3 cellular contexts compared by ENCODE assay signal in the genomic region with DNA sequence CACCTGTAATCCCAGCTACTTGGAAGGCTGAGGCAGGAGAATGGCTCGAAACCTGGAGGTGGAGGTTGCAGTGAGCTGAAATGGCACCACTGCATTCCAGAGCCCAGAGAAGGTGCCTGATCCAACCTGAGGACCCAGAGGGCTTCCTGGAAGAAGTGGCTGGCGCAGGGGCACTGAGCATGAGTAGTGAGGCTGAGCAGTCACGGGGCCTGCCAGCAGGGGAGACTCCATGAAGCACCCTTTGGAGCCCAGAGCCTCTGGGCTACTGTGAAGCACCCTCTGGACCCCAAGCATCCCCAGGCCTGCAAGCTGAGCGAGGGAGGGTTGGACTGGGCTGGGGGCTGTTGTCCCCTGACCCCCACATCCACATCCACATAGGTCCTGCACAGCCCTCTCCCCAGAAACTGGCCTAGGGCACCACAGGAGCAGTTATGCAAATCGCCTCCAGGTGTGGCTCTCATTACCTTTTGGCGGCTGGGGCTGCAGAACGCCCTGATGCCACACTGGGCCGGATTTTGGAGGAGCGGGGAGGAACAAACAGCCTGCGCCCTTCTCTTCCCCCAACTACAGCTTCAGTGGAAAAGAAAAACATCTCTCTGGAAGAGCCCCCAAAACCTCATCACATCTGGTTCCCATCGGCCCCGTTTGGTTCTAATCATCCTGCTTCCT.
TF ChIP-seq lines count a peak whose summit lies in the region.

No MANE protein-coding gene starts in this region.

TF ChIP-seq in GM23338, 12 proteins besides CTCF, POLR2A, EP300 and RAD21:
- TF ChIP-seq JUNB (IDR thresholded peaks at IDR 0.05; ENCODE audit: unreplicated experiment) (no peak), EZH2phosphoT487 (IDR thresholded peaks at IDR 0.05; ENCODE audit: unreplicated experiment) (no peak), NANOG (IDR thresholded peaks at IDR 0.05; ENCODE audit: borderline replicate concordance) (no peak), ZNF331 (CRISPR knock-in tag; IDR thresholded peaks at IDR 0.05; ENCODE audit: low read depth) (no peak), POLR2AphosphoS5 (IDR thresholded peaks at IDR 0.05; ENCODE audit: low read depth) (no peak)
- TF ChIP-seq, protein P1, sequence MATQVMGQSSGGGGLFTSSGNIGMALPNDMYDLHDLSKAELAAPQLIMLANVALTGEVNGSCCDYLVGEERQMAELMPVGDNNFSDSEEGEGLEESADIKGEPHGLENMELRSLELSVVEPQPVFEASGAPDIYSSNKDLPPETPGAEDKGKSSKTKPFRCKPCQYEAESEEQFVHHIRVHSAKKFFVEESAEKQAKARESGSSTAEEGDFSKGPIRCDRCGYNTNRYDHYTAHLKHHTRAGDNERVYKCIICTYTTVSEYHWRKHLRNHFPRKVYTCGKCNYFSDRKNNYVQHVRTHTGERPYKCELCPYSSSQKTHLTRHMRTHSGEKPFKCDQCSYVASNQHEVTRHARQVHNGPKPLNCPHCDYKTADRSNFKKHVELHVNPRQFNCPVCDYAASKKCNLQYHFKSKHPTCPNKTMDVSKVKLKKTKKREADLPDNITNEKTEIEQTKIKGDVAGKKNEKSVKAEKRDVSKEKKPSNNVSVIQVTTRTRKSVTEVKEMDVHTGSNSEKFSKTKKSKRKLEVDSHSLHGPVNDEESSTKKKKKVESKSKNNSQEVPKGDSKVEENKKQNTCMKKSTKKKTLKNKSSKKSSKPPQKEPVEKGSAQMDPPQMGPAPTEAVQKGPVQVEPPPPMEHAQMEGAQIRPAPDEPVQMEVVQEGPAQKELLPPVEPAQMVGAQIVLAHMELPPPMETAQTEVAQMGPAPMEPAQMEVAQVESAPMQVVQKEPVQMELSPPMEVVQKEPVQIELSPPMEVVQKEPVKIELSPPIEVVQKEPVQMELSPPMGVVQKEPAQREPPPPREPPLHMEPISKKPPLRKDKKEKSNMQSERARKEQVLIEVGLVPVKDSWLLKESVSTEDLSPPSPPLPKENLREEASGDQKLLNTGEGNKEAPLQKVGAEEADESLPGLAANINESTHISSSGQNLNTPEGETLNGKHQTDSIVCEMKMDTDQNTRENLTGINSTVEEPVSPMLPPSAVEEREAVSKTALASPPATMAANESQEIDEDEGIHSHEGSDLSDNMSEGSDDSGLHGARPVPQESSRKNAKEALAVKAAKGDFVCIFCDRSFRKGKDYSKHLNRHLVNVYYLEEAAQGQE (IDR thresholded peaks at IDR 0.05; ENCODE audit: unreplicated experiment), result no peak
- TF ChIP-seq, protein P2, sequence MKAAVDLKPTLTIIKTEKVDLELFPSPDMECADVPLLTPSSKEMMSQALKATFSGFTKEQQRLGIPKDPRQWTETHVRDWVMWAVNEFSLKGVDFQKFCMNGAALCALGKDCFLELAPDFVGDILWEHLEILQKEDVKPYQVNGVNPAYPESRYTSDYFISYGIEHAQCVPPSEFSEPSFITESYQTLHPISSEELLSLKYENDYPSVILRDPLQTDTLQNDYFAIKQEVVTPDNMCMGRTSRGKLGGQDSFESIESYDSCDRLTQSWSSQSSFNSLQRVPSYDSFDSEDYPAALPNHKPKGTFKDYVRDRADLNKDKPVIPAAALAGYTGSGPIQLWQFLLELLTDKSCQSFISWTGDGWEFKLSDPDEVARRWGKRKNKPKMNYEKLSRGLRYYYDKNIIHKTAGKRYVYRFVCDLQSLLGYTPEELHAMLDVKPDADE (IDR thresholded peaks at IDR 0.05), result no peak
TF ChIP-seq in GM23338: peak in this region for 0.

TF ChIP-seq in K562, 482 proteins besides CTCF, POLR2A, EP300 and RAD21:
- TF ChIP-seq FOXJ3 (CRISPR knock-in tag; IDR thresholded peaks at IDR 0.05) (no peak), ZFP36 (IDR thresholded peaks at IDR 0.05; ENCODE audit: low read depth, low read length, partially characterized antibody) (peak; percentile 59)

TF ChIP-seq in GM12891, 5 proteins besides CTCF, POLR2A, EP300 and RAD21:
- no peak for TF ChIP-seq SPI1 (IDR thresholded peaks at IDR 0.05; ENCODE audit: low read depth, low read length)
- no peak for TF ChIP-seq TAF1 (IDR thresholded peaks at IDR 0.05; ENCODE audit: low read depth, low read length)
- TF ChIP-seq POLR2AphosphoS5 (IDR thresholded peaks at IDR 0.05; ENCODE audit: low read depth, low read length), result no peak
- TF ChIP-seq POU2F2 (IDR thresholded peaks at IDR 0.05; ENCODE audit: low read depth, low read length), result no peak
- TF ChIP-seq PAX5 (IDR thresholded peaks at IDR 0.05; ENCODE audit: insufficient read depth, low read length, severe bottlenecking), result no peak
